Comparison of ENCODE assay signal across 8 cellular contexts in genomic region chr19:40819479-40820234, GRCh38. TPM values are rescaled to one million over a fixed set of nuclear protein-coding genes. Genes with fewer than 3 reads are reported as not detected.
A peak's percentile ranks its signal among the peaks of the same experiment; 100 is the strongest.
DNase-seq lines count a peak whose midpoint lies in the region; ATAC-seq and TF ChIP-seq lines count a peak whose summit lies in the region.
"Not testable (repeated sequence)": the region's sequence is repeated elsewhere in the genome, so short reads cannot be mapped to it uniquely, and the experiment has no call there.

No MANE protein-coding gene starts in this region.

- H3K27me3 Mint-ChIP-seq in activated CD8-positive, alpha-beta memory T cell treated with anti-CD3 and anti-CD28 coated beads, Interleukin-2, amount 10 ng/mL, durations not matched to agents 7 days and 5 days: peaks cover 12% of the 10 kb centered on the region
- H3K27me3 Mint-ChIP-seq in chondrocyte (ENCODE audit: low read depth): not testable (repeated sequence)

- DNase-seq in DMS79 treated with DMSO at 0.1 percent for 48 hours (lab: John Stamatoyannopoulos, UW): peak; percentile 32
- peak; percentile 35 for DNase-seq in M059J (ENCODE audit: low read depth)
- DNase-seq in RWPE1 (ENCODE audit: low spot score); chondrocyte (ENCODE audit: low spot score); prostate gland (ENCODE audit: low spot score); upper lobe of right lung: not testable (repeated sequence)
- DNase-seq in activated CD8-positive, alpha-beta memory T cell treated with anti-CD3 and anti-CD28 coated beads, Interleukin-2, amount 10 ng/mL, durations not matched to agents 7 days and 5 days: peak; percentile 68
- peak; percentile 16 for DNase-seq in hepatocyte (ENCODE audit: low spot score)

- not testable (repeated sequence) for H3K79me2 ChIP-seq in hepatocyte

- TF ChIP-seq POLR2A in prostate gland (IDR thresholded peaks at IDR 0.05): not testable (repeated sequence)

- H3K4me1 Mint-ChIP-seq in activated CD8-positive, alpha-beta memory T cell treated with anti-CD3 and anti-CD28 coated beads, Interleukin-2, amount 10 ng/mL, durations not matched to agents 7 days and 5 days: peaks cover 22% of the 10 kb centered on the region
- peaks cover 12% of the 10 kb centered on the region for H3K4me1 Mint-ChIP-seq in chondrocyte (ENCODE audit: low read depth)

- peak overlapping the region; percentile 74 for H3K27ac ChIP-seq in RWPE1
- H3K27ac ChIP-seq in hepatocyte, upper lobe of right lung: not testable (repeated sequence)
- H3K27ac ChIP-seq in prostate gland: peak overlapping the region in 1 of 2 donors; percentile 24

- H4K20me1 ChIP-seq in hepatocyte (ENCODE audit: insufficient read depth, poor library complexity, severe bottlenecking): not testable (repeated sequence)

- POLR2A ChIA-PET in RWPE1 (lab: Yijun Ruan, JAX; ENCODE audit: low non-redundant PET): not testable (repeated sequence)

- H3K9me3 Mint-ChIP-seq in activated CD8-positive, alpha-beta memory T cell treated with anti-CD3 and anti-CD28 coated beads, Interleukin-2, amount 10 ng/mL, durations not matched to agents 7 days and 5 days (ENCODE audit: low read depth); chondrocyte (ENCODE audit: low read depth): not testable (repeated sequence)

- H3K4me2 ChIP-seq in hepatocyte: not testable (repeated sequence)

- H2AFZ ChIP-seq in hepatocyte: not testable (repeated sequence)

- TF ChIP-seq CTCF in RWPE1 (conservative IDR thresholded peaks at IDR 0.05; ENCODE audit: low read depth) (peak; percentile 71), chondrocyte (IDR thresholded peaks at IDR 0.05) (peak; percentile 92), hepatocyte (IDR thresholded peaks at IDR 0.05; ENCODE audit: poor library complexity) (peak; percentile 79), prostate gland (IDR thresholded peaks at IDR 0.05) (peak; percentile 73 to 89 (median 83)), upper lobe of right lung (IDR thresholded peaks at IDR 0.05) (peak; percentile 87)

- H3K9me3 ChIP-seq in hepatocyte (ENCODE audit: low read depth); prostate gland; upper lobe of right lung: not testable (repeated sequence)

- intact Hi-C loops in prostate gland (cut with DNase I): loop anchor here (5.0 kb wide), 1 partner anchor 157 kb away; no protein-coding TSS in a partner anchor
- intact Hi-C loops in upper lobe of right lung (cut with DNase I): not testable (repeated sequence)

- not testable (repeated sequence) for ATAC-seq in activated CD8-positive, alpha-beta memory T cell treated with anti-CD3 and anti-CD28 coated beads, Interleukin-2, amount 10 ng/mL, durations not matched to agents 7 days and 5 days
- peak; percentile 67 for ATAC-seq in upper lobe of right lung

- H3K4me1 ChIP-seq in hepatocyte (ENCODE audit: insufficient read depth): peaks cover 26% of the 10 kb centered on the region
- not testable (repeated sequence) for H3K4me1 ChIP-seq in prostate gland (replicated peaks)
- peaks cover 24% of the 10 kb centered on the region for H3K4me1 ChIP-seq in upper lobe of right lung

- not testable (repeated sequence) for H3K9me2 ChIP-seq in hepatocyte (replicated peaks; ENCODE audit: insufficient read depth)

- CTCF ChIA-PET in RWPE1 (lab: Yijun Ruan, JAX): interaction anchor here (0.7 to 1.8 kb wide), 6 partner anchors 15 to 325 kb away, joined by 3 to 11 read pairs (median 4); no protein-coding TSS in a partner anchor
- CTCF ChIA-PET in activated CD8-positive, alpha-beta memory T cell treated with anti-CD3 and anti-CD28 coated beads, Interleukin-2, amount 10 ng/mL, durations not matched to agents 7 days and 5 days (lab: Charles Lee): interaction anchor here (0.6 to 5.5 kb wide), 22 partner anchors 12 to 439 kb away, joined by 3 to 67 read pairs (median 4); partner anchors contain the start of genes COQ8B, ITPKC and RAB4B

- peak overlapping the region; percentile 63 for H3K27ac Mint-ChIP-seq in activated CD8-positive, alpha-beta memory T cell treated with anti-CD3 and anti-CD28 coated beads, Interleukin-2, amount 10 ng/mL, durations not matched to agents 7 days and 5 days
- H3K27ac Mint-ChIP-seq in chondrocyte (ENCODE audit: unreplicated experiment): not testable (repeated sequence)

- not testable (repeated sequence) for H3K4me3 Mint-ChIP-seq in activated CD8-positive, alpha-beta memory T cell treated with anti-CD3 and anti-CD28 coated beads, Interleukin-2, amount 10 ng/mL, durations not matched to agents 7 days and 5 days; chondrocyte (ENCODE audit: unreplicated experiment)

- 55% methylated on average over 6 of the region's 6 CpGs for WGBS in hepatocyte (ENCODE audit: low lambda C conversion rate, missing lambda C conversion rate)
- 54% methylated on average over 6 of the region's 6 CpGs for WGBS in prostate gland

- not testable (repeated sequence) for H3K4me3 ChIP-seq in hepatocyte, prostate gland, upper lobe of right lung

- not testable (repeated sequence) for H3K27me3 ChIP-seq in hepatocyte; prostate gland (replicated peaks; ENCODE audit: insufficient read depth); upper lobe of right lung

- not testable (repeated sequence) for H3K36me3 ChIP-seq in hepatocyte (replicated peaks; ENCODE audit: insufficient read depth, low read depth); prostate gland; upper lobe of right lung

- not testable (repeated sequence) for H3K36me3 Mint-ChIP-seq in activated CD8-positive, alpha-beta memory T cell treated with anti-CD3 and anti-CD28 coated beads, Interleukin-2, amount 10 ng/mL, durations not matched to agents 7 days and 5 days; chondrocyte (ENCODE audit: low read depth)

RNA-seq across cellular contexts. Expression of gene EGLN2, which starts 20.7 kb away (rescaled TPM):
- total RNA-seq in M059J (2014; rRNA removed; shearing (Covaris generic)): 24.1 and 39.7 TPM in 2 replicates
- 100 to 1,000 TPM; 101 to 105 TPM for total RNA-seq in activated CD8-positive, alpha-beta memory T cell treated with anti-CD3 and anti-CD28 coated beads, Interleukin-2, amount 10 ng/mL, durations not matched to agents 7 days and 5 days
- total RNA-seq in chondrocyte (74.6 to 83.1 TPM (median 83.0 TPM) in 3 replicates), hepatocyte (84.4 and 88.4 TPM in 2 replicates), prostate gland (100 to 1,000 TPM in 1 of 2 donors, 10 to 100 TPM in 1; 62.6 to 213 TPM), upper lobe of right lung (173 TPM)
- polyA plus RNA-seq in hepatocyte: 119 and 121 TPM in 2 replicates

RNA-seq across cellular contexts. Expression of gene CYP2A6, which starts 30.6 kb away (rescaled TPM):
- not detected in 2 replicates for total RNA-seq in M059J (2014; rRNA removed; shearing (Covaris generic))
- not detected for total RNA-seq in activated CD8-positive, alpha-beta memory T cell treated with anti-CD3 and anti-CD28 coated beads, Interleukin-2, amount 10 ng/mL, durations not matched to agents 7 days and 5 days
- total RNA-seq in chondrocyte (not detected in 3 replicates), hepatocyte (1.1 and 1.4 TPM in 2 replicates), prostate gland (1 to 10 TPM in 1 of 2 donors, not detected in 1; 1.1 TPM), upper lobe of right lung (not detected)
- 0.50 and 1.7 TPM in 2 replicates for polyA plus RNA-seq in hepatocyte

RNA-seq across cellular contexts. Expression of gene RAB4B, which starts 41.6 kb away (rescaled TPM):
- 13.2 and 34.2 TPM in 2 replicates for total RNA-seq in M059J (2014; rRNA removed; shearing (Covaris generic))
- total RNA-seq in activated CD8-positive, alpha-beta memory T cell treated with anti-CD3 and anti-CD28 coated beads, Interleukin-2, amount 10 ng/mL, durations not matched to agents 7 days and 5 days: 10 to 100 TPM; 36.2 to 56.7 TPM
- total RNA-seq in chondrocyte (19.2 to 23.4 TPM (median 23.2 TPM) in 3 replicates), hepatocyte (20.2 and 29.1 TPM in 2 replicates), prostate gland (10 to 100 TPM; 44.8 to 51.7 TPM), upper lobe of right lung (45.4 TPM)
- 49.3 and 60.8 TPM in 2 replicates for polyA plus RNA-seq in hepatocyte

RNA-seq across cellular contexts. Expression of gene MIA, which starts 44.3 kb away (rescaled TPM):
- total RNA-seq in M059J (2014; rRNA removed; shearing (Covaris generic)): not detected in 2 replicates
- total RNA-seq in activated CD8-positive, alpha-beta memory T cell treated with anti-CD3 and anti-CD28 coated beads, Interleukin-2, amount 10 ng/mL, durations not matched to agents 7 days and 5 days: not detected
- 1.4 to 2.6 TPM (median 2.4 TPM) in 3 replicates for total RNA-seq in chondrocyte
- 0.88 TPM in 1 of 2 replicates, not detected in the other for total RNA-seq in hepatocyte
- 0.86 and 2.0 TPM in 2 replicates for polyA plus RNA-seq in hepatocyte
- 1 to 10 TPM; 2.7 to 5.0 TPM for total RNA-seq in prostate gland
- not detected for total RNA-seq in upper lobe of right lung
